In the genomic region with DNA sequence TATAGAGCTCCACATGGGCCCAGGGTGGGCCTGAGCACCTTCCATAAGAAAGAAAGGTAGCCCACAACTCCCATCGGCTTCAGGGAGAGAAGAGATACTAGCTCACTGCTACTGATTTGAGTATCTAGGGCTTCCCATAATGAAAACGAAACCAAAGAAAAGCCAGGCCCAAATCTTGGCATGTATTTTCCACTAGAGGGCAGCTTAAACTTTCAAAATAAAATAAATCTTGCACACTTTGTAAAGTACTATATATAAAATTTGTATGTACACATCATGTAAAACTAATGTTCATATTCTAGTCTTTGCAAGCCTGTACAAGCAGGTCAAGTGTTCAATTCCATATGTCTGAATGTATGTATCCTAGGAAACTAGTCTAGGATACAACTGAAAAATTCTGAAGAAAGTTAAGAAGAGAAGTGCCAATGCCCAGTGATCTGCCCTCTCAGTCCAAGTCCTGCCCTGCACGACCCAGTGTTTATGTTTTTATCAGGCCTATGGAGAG, we compare ENCODE assay signal across 1 cellular context.
TF ChIP-seq lines count a peak whose summit lies in the region.

No MANE protein-coding gene starts in this region.

TF ChIP-seq in GM12878, 131 proteins besides CTCF, POLR2A, EP300 and RAD21 (continued from another document):
- TF ChIP-seq, protein P1, sequence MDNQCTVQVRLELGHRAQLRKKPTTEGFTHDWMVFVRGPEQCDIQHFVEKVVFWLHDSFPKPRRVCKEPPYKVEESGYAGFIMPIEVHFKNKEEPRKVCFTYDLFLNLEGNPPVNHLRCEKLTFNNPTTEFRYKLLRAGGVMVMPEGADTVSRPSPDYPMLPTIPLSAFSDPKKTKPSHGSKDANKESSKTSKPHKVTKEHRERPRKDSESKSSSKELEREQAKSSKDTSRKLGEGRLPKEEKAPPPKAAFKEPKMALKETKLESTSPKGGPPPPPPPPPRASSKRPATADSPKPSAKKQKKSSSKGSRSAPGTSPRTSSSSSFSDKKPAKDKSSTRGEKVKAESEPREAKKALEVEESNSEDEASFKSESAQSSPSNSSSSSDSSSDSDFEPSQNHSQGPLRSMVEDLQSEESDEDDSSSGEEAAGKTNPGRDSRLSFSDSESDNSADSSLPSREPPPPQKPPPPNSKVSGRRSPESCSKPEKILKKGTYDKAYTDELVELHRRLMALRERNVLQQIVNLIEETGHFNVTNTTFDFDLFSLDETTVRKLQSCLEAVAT (IDR thresholded peaks at IDR 0.05), result no peak
- TF ChIP-seq DPF2 (IDR thresholded peaks at IDR 0.05), result no peak
- TF ChIP-seq POU2F2 (IDR thresholded peaks at IDR 0.05; ENCODE audit: borderline replicate concordance, low read depth, low read length), result no peak
- TF ChIP-seq SMC3 (IDR thresholded peaks at IDR 0.05; ENCODE audit: borderline replicate concordance, low read length), result peak; percentile 30; the same call in 1 of the 2 replicates
- peak; percentile 28; the same call in 1 of the 2 replicates for TF ChIP-seq JUNB (IDR thresholded peaks at IDR 0.05)
- no peak for TF ChIP-seq TAF1 (IDR thresholded peaks at IDR 0.05; ENCODE audit: borderline replicate concordance, low read depth, low read length)
